8 cellular contexts compared by ENCODE assay signal in genomic region chr10:21172774-21173432, GRCh38.
DNase-seq lines count a peak whose midpoint lies in the region; ATAC-seq and TF ChIP-seq lines count a peak whose summit lies in the region.

No MANE protein-coding gene starts in this region.

- no peaks in the 10 kb centered on the region for H3K9me2 ChIP-seq in PC-9 (ENCODE audit: insufficient read depth)

- TF ChIP-seq POLR2A in ovary (IDR thresholded peaks at IDR 0.05), result no peak

- H3K36me3 ChIP-seq in PC-9 (ENCODE audit: low read depth) (no peaks in the 10 kb centered on the region), ovary (no peaks in the 10 kb centered on the region)

- H3K27me3 ChIP-seq in PC-9 (ENCODE audit: insufficient read depth, low read depth) (no peaks in the 10 kb centered on the region), foreskin keratinocyte (peaks cover 12% of the 10 kb centered on the region), ovary (no peaks in the 10 kb centered on the region)

- peak overlapping the region; percentile 73 for H2AFZ ChIP-seq in PC-9

- 4 to 9% (median 8%) methylated on average over 30 to 36 of the region's 36 CpGs for WGBS in ovary, 3 donors

- no peak for TF ChIP-seq EP300 in ovary (IDR thresholded peaks at IDR 0.05)

- ATAC-seq in foreskin keratinocyte, result peak; percentile 13
- no peak for ATAC-seq in HG02642 (IDR thresholded peaks at IDR 0.05; ENCODE audit: poor library complexity, unreplicated experiment)
- ATAC-seq in GM19463 (IDR thresholded peaks at IDR 0.05; ENCODE audit: unreplicated experiment), result no peak
- ATAC-seq in GM19328 (IDR thresholded peaks at IDR 0.05; ENCODE audit: unreplicated experiment), result no peak

- no peak overlapping the region for H3K27ac ChIP-seq in PC-9
- no peak overlapping the region for H3K27ac ChIP-seq in foreskin keratinocyte
- H3K27ac ChIP-seq in ovary, result no peak overlapping the region

- DNase-seq in DMS114 treated with DMSO at 0.1 percent for 48 hours (lab: John Stamatoyannopoulos, UW; ENCODE audit: unreplicated experiment) (peak; percentile 28), PC-9 (peak in 1 of 2 experiments; percentile 26), foreskin keratinocyte (no peak), ovary (peak in 2 of 5 donors; percentile 24 to 38), COLO829 (ENCODE audit: low spot score) (no peak)

- TF ChIP-seq CTCF in PC-9 (conservative IDR thresholded peaks at IDR 0.05), result no peak
- no peak for TF ChIP-seq CTCF in foreskin keratinocyte (conservative IDR thresholded peaks at IDR 0.05)
- no peak for TF ChIP-seq CTCF in ovary (IDR thresholded peaks at IDR 0.05)

- POLR2A ChIA-PET in PC-9 (lab: Charles Lee; ENCODE audit: unreplicated experiment), result interaction anchor here (0.6 kb wide), 1 partner anchor 75 kb away, joined by 4 read pairs; no protein-coding TSS in a partner anchor

- H3K4me2 ChIP-seq in PC-9, result peak overlapping the region; percentile 80

- H4K20me1 ChIP-seq in PC-9 (ENCODE audit: insufficient read depth), result no peaks in the 10 kb centered on the region

- H3F3A ChIP-seq in PC-9 (ENCODE audit: insufficient read depth, low read depth), result no peaks in the 10 kb centered on the region; the same call in 1 of the 2 replicates

- intact Hi-C loops in PC-9 (cut with micrococcal nuclease; ENCODE audit: unreplicated experiment), result loop anchor here (5.0 kb wide), 2 partner anchors 91 to 354 kb away; partner anchors contain the start of gene SKIDA1
- intact Hi-C loops in ovary (cut with DNase I), result no loop called here

- CTCF ChIA-PET in PC-9 (lab: Charles Lee), result no interaction called here

- TSS peak; percentile 24 for BruUV-seq in PC-9 (replicated peaks; lab: Mats Ljungman, UMichigan)

- H3K4me1 ChIP-seq in PC-9 (replicated peaks; ENCODE audit: insufficient read depth) (peaks cover 31% of the 10 kb centered on the region), foreskin keratinocyte (no peaks in the 10 kb centered on the region), ovary (ENCODE audit: insufficient read depth) (peaks cover 4% of the 10 kb centered on the region)

- H3K79me2 ChIP-seq in PC-9 (ENCODE audit: low read depth), result no peaks in the 10 kb centered on the region

- H3K4me3 ChIP-seq in PC-9 (peak overlapping the region; percentile 81), ovary (peak overlapping the region; percentile 33)

- H3K9me3 ChIP-seq in PC-9 (ENCODE audit: insufficient read depth, low read depth) (no peaks in the 10 kb centered on the region), ovary (no peaks in the 10 kb centered on the region)
